Comparison of ENCODE assay signal across 8 cellular contexts in genomic region chr9:1869843-1870242, GRCh38.
DNase-seq lines count a peak whose midpoint lies in the region; ATAC-seq, FAIRE-seq and TF ChIP-seq lines count a peak whose summit lies in the region.

No MANE protein-coding gene starts in this region.

- H3K27me3 Mint-ChIP-seq in CD8-positive, alpha-beta T cell (ENCODE audit: low read depth) = peaks cover 7% of the 10 kb centered on the region
- peaks cover 23% of the 10 kb centered on the region for H3K27me3 Mint-ChIP-seq in neural crest cell (ENCODE audit: low read depth)

- H3K4me1 ChIP-seq in CD8-positive, alpha-beta T cell (ENCODE audit: insufficient read depth, low read length) = no peaks in the 10 kb centered on the region

- H3K36me3 Mint-ChIP-seq in CD8-positive, alpha-beta T cell = no peaks in the 10 kb centered on the region
- no peaks in the 10 kb centered on the region for H3K36me3 Mint-ChIP-seq in neural crest cell (ENCODE audit: low read depth)

- H3K36me3 ChIP-seq in CD8-positive, alpha-beta T cell (ENCODE audit: insufficient read depth, low read length) = no peaks in the 10 kb centered on the region
- H3K36me3 ChIP-seq in bronchial epithelial cell (ENCODE audit: control insufficient read depth, insufficient read depth, low read length) = no peaks in the 10 kb centered on the region

- no peak overlapping the region for H3K4me3 ChIP-seq in CD8-positive, alpha-beta T cell (ENCODE audit: low read depth, low read length)
- no peak overlapping the region for H3K4me3 ChIP-seq in bronchial epithelial cell (ENCODE audit: low read depth, low read length)

- no peak for ATAC-seq in CD8-positive, alpha-beta T cell
- peak; percentile 80 for ATAC-seq in GM18499 (IDR thresholded peaks at IDR 0.05; ENCODE audit: insufficient read depth, unreplicated experiment)
- peak; percentile 84 for ATAC-seq in HG02759 (IDR thresholded peaks at IDR 0.05; ENCODE audit: unreplicated experiment)

- H3K9me3 ChIP-seq in CD8-positive, alpha-beta T cell (ENCODE audit: low read length) = no peaks in the 10 kb centered on the region

- H3K4me1 Mint-ChIP-seq in CD8-positive, alpha-beta T cell (ENCODE audit: low read depth) = no peaks in the 10 kb centered on the region
- peaks cover 11% of the 10 kb centered on the region for H3K4me1 Mint-ChIP-seq in neural crest cell

- no peaks in the 10 kb centered on the region for H3K9me3 Mint-ChIP-seq in CD8-positive, alpha-beta T cell
- H3K9me3 Mint-ChIP-seq in neural crest cell = peaks cover 3% of the 10 kb centered on the region

- CTCF ChIA-PET in CD8-positive, alpha-beta T cell (lab: Charles Lee) = interaction anchor here (1.0 to 1.1 kb wide), 2 partner anchors 48 to 142 kb away, joined by 3 read pairs; no protein-coding TSS in a partner anchor

- intact Hi-C loops in CD8-positive, alpha-beta T cell (cut with DNase I, micrococcal nuclease) = no loop called here

- peak in 1 of 7 experiments; percentile 7 for DNase-seq in CD8-positive, alpha-beta T cell
- DNase-seq in NCI-H2171 (lab: John Stamatoyannopoulos, UW) (peak; percentile 22), bronchial epithelial cell (ENCODE audit: low read depth) (peak; percentile 27), neural crest cell (ENCODE audit: low read depth, low spot score) (peak; percentile 14), GM19238 (ENCODE audit: insufficient read length, low spot score) (no peak), retina (no peak)

- POLR2A ChIA-PET in CD8-positive, alpha-beta T cell (lab: Charles Lee) = no interaction called here

- H3K27ac ChIP-seq in CD8-positive, alpha-beta T cell (ENCODE audit: low read depth, low read length) = no peak overlapping the region

- no peak overlapping the region for H3K4me3 Mint-ChIP-seq in CD8-positive, alpha-beta T cell
- no peak overlapping the region for H3K4me3 Mint-ChIP-seq in neural crest cell

- FAIRE-seq in bronchial epithelial cell (lab: Jason Lieb, UNC) = no peak

- H3K27ac Mint-ChIP-seq in CD8-positive, alpha-beta T cell = no peak overlapping the region
- H3K27ac Mint-ChIP-seq in neural crest cell (ENCODE audit: unreplicated experiment) = no peak overlapping the region

- peak; percentile 33 for TF ChIP-seq CTCF in CD8-positive, alpha-beta T cell (IDR thresholded peaks at IDR 0.05)
- peak; percentile 35 for TF ChIP-seq CTCF in bronchial epithelial cell (IDR thresholded peaks at IDR 0.05; ENCODE audit: insufficient read depth, low read length, severe bottlenecking)
- peak; percentile 70 for TF ChIP-seq CTCF in neural crest cell (conservative IDR thresholded peaks at IDR 0.05)

- H3K27me3 ChIP-seq in CD8-positive, alpha-beta T cell (ENCODE audit: insufficient read depth, low read length) = no peaks in the 10 kb centered on the region
- H3K27me3 ChIP-seq in bronchial epithelial cell (ENCODE audit: control insufficient read depth, insufficient read depth, low read length) = no peaks in the 10 kb centered on the region

Comparison
In these comparisons a context has a peak if more than half of its experiments do, and no peak if none do; other contexts are left out.
1. DNase-seq: peak in NCI-H2171 (single experiment), bronchial epithelial cell (single experiment) and neural crest cell (single experiment); none in GM19238 (single experiment) and retina (single experiment).
2. Peak in every context shown above with its lines, with median percentiles within 50 percentile points of each other: CTCF ChIP-seq.